3 cellular contexts compared by ENCODE assay signal in the genomic region with DNA sequence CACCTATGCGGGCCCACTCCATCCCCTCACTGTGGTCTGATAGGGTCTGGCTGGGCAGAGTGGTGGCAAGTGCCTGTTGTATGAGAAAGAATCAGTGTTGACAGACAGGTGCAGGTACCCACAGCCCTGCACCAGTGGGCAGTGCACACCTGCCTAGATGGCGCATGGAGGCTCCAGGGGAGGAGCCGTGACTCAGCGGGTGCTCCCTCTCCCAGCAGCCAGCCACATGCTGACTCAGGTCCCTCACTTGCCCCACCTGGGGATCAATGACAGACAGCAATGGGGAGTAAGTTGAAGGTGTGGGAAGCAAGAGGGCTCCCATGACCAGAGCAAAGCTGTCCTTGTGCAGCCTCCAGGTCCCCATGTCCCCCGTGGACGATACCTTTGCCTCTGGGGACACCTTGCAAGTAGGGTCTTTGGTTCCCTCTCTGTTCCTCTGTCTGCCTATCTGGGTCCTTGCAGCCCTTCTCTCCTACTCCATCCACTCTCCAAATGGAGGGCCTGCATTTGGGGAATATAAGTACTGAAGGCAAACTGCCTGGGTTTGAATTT. TPM values are rescaled to one million over a fixed set of nuclear protein-coding genes. Genes with fewer than 3 reads are reported as not detected.
"Had no signal": no experiment of that assay in that cellular context is flagged by ENCODE, and none has a peak within 500 bp of the region (broad histone marks: within the 10 kb centered on the region; RNA-seq: fewer than 3 reads in every experiment).

No MANE protein-coding gene starts in this region.

RNA-seq across cellular contexts. Expression of a gene that starts 24.6 kb away (rescaled TPM):
- total RNA-seq: activated naive CD4-positive, alpha-beta T cell treated with anti-CD3 and anti-CD28 coated beads, Interleukin-2, amount 50 U/mL, for 72 hours; ascending aorta; body of pancreas had no signal
